In genomic region chr1:180633092-180634045, GRCh38 we compare ENCODE assay signal across 9 cellular contexts. TPM values are rescaled to one million over a fixed set of nuclear protein-coding genes. Genes with fewer than 3 reads are reported as not detected.
DNase-seq lines count a peak whose midpoint lies in the region; ATAC-seq, FAIRE-seq and TF ChIP-seq lines count a peak whose summit lies in the region.
"Had no signal": no experiment of that assay in that cellular context is flagged by ENCODE, and none has a peak within 500 bp of the region (broad histone marks: within the 10 kb centered on the region; RNA-seq: fewer than 3 reads in every experiment).

No MANE protein-coding gene starts in this region.

- H3K9me3 Mint-ChIP-seq in activated T-helper 2 cell treated with anti-CD3 and anti-CD28 coated beads, Interferon-gamma antibody, Interleukin-2, Interleukin-4, amounts not matched to agents 10 μg/mL and 5 μg/mL and 100 μg/mL, durations not matched to agents 14 hours and 24 hours and 36 hours = no peaks in the 10 kb centered on the region
- H3K9me3 Mint-ChIP-seq: activated naive CD8-positive, alpha-beta T cell treated with anti-CD3 and anti-CD28 coated beads, Interleukin-2, amount 10 ng/mL, durations not matched to agents 7 days and 5 days had no signal

- DNase-seq in GM19239 (ENCODE audit: insufficient read length, low spot score) = no peak
- DNase-seq in activated T-helper 2 cell treated with anti-CD3 and anti-CD28 coated beads, Interferon-gamma antibody, Interleukin-2, Interleukin-4, amounts not matched to agents 10 μg/mL and 5 μg/mL and 100 μg/mL, durations not matched to agents 14 hours and 24 hours and 36 hours (ENCODE audit: low spot score) = no peak
- DNase-seq in NOMO-1 (lab: John Stamatoyannopoulos, UW; ENCODE audit: unreplicated experiment in 2 of 2) = no peak
- DNase-seq in NCI-H128 (lab: John Stamatoyannopoulos, UW; ENCODE audit: unreplicated experiment) = no peak
- DNase-seq: activated naive CD8-positive, alpha-beta T cell treated with anti-CD3 and anti-CD28 coated beads, Interleukin-2, amount 10 ng/mL, durations not matched to agents 7 days and 5 days had no signal

- H3K79me2 ChIP-seq in ACC112 (ENCODE audit: control insufficient read depth, insufficient read depth, low read length, unreplicated experiment) = peaks cover 33% of the 10 kb centered on the region

- H3K36me3 ChIP-seq in ACC112 (ENCODE audit: insufficient read depth, low read length) = no peaks in the 10 kb centered on the region
- H3K36me3 ChIP-seq in iPS-18a (ENCODE audit: control insufficient read depth, low read depth, low read length) = no peaks in the 10 kb centered on the region

- H3K9ac ChIP-seq in iPS-18a (ENCODE audit: low read length) = peak overlapping the region; percentile 79

- FAIRE-seq in GM19239 (lab: Jason Lieb, UNC) = peak; percentile 44

- H3K27ac ChIP-seq in ACC112 (ENCODE audit: low read depth, low read length) = no peak overlapping the region
- H3K27ac ChIP-seq in iPS-18a (ENCODE audit: low read length) = no peak overlapping the region

- H2AFZ ChIP-seq in ACC112 (ENCODE audit: low read length, unreplicated experiment) = no peak overlapping the region

- H3K27me3 ChIP-seq in ACC112 (ENCODE audit: insufficient read depth, low read length) (no peaks in the 10 kb centered on the region), iPS-18a (ENCODE audit: control insufficient read depth, insufficient read depth, low read length) (no peaks in the 10 kb centered on the region)

- H3K27me3 Mint-ChIP-seq in activated T-helper 2 cell treated with anti-CD3 and anti-CD28 coated beads, Interferon-gamma antibody, Interleukin-2, Interleukin-4, amounts not matched to agents 10 μg/mL and 5 μg/mL and 100 μg/mL, durations not matched to agents 14 hours and 24 hours and 36 hours (ENCODE audit: low read depth) = no peaks in the 10 kb centered on the region
- H3K27me3 Mint-ChIP-seq: activated naive CD8-positive, alpha-beta T cell treated with anti-CD3 and anti-CD28 coated beads, Interleukin-2, amount 10 ng/mL, durations not matched to agents 7 days and 5 days had no signal

- H3K9me3 ChIP-seq in iPS-18a (ENCODE audit: control insufficient read depth, low read depth, low read length) = no peaks in the 10 kb centered on the region

- H3K27ac Mint-ChIP-seq in activated T-helper 2 cell treated with anti-CD3 and anti-CD28 coated beads, Interferon-gamma antibody, Interleukin-2, Interleukin-4, amounts not matched to agents 10 μg/mL and 5 μg/mL and 100 μg/mL, durations not matched to agents 14 hours and 24 hours and 36 hours = no peak overlapping the region
- H3K27ac Mint-ChIP-seq: activated naive CD8-positive, alpha-beta T cell treated with anti-CD3 and anti-CD28 coated beads, Interleukin-2, amount 10 ng/mL, durations not matched to agents 7 days and 5 days had no signal

- no peaks in the 10 kb centered on the region for H3K36me3 Mint-ChIP-seq in activated T-helper 2 cell treated with anti-CD3 and anti-CD28 coated beads, Interferon-gamma antibody, Interleukin-2, Interleukin-4, amounts not matched to agents 10 μg/mL and 5 μg/mL and 100 μg/mL, durations not matched to agents 14 hours and 24 hours and 36 hours (ENCODE audit: low read depth)

- H3K4me3 Mint-ChIP-seq in activated T-helper 2 cell treated with anti-CD3 and anti-CD28 coated beads, Interferon-gamma antibody, Interleukin-2, Interleukin-4, amounts not matched to agents 10 μg/mL and 5 μg/mL and 100 μg/mL, durations not matched to agents 14 hours and 24 hours and 36 hours (ENCODE audit: low read depth) = no peak overlapping the region
- H3K4me3 Mint-ChIP-seq: activated naive CD8-positive, alpha-beta T cell treated with anti-CD3 and anti-CD28 coated beads, Interleukin-2, amount 10 ng/mL, durations not matched to agents 7 days and 5 days had no signal

- H3K4me1 ChIP-seq in ACC112 (ENCODE audit: control insufficient read depth, insufficient read depth, low read length, unreplicated experiment) (peaks cover 19% of the 10 kb centered on the region), iPS-18a (ENCODE audit: control insufficient read depth, low read depth, low read length) (peaks cover 25% of the 10 kb centered on the region)

- ATAC-seq in SK-N-SH treated with all-trans-retinoic acid at 6 μM for 48 hours = 0 out of 3 replicates have a peak, but pooled peaks have one; percentile 6
- ATAC-seq in GM21786 (IDR thresholded peaks at IDR 0.05; ENCODE audit: unreplicated experiment) = no peak

- peaks cover 6% of the 10 kb centered on the region for H3K4me1 Mint-ChIP-seq in activated T-helper 2 cell treated with anti-CD3 and anti-CD28 coated beads, Interferon-gamma antibody, Interleukin-2, Interleukin-4, amounts not matched to agents 10 μg/mL and 5 μg/mL and 100 μg/mL, durations not matched to agents 14 hours and 24 hours and 36 hours (ENCODE audit: low read depth)

- H3K4me3 ChIP-seq in ACC112 (ENCODE audit: low read depth, low read length) (peak overlapping the region; percentile 89), iPS-18a (ENCODE audit: low read length) (peak overlapping the region; percentile 73)

- intact Hi-C loops in activated T-helper 2 cell treated with anti-CD3 and anti-CD28 coated beads, Interferon-gamma antibody, Interleukin-2, Interleukin-4, amounts not matched to agents 10 μg/mL and 5 μg/mL and 100 μg/mL, durations not matched to agents 14 hours and 24 hours and 36 hours (cut with micrococcal nuclease) = loop anchor here (5.0 to 10.0 kb wide), 6 partner anchors 46 to 531 kb away; partner anchors contain the start of gene STX6

TF ChIP-seq in SK-N-SH treated with all-trans-retinoic acid at 6 μM for 48 hours, 23 proteins besides CTCF, POLR2A, EP300 and RAD21:
- TF ChIP-seq ZNF70 (CRISPR knock-in tag; IDR thresholded peaks at IDR 0.05) (no peak), SNAI2 (CRISPR knock-in tag; IDR thresholded peaks at IDR 0.05) (no peak), ZNF565 (CRISPR knock-in tag; conservative IDR thresholded peaks at IDR 0.05; ENCODE audit: low read depth) (no peak), CREB5 (CRISPR knock-in tag; IDR thresholded peaks at IDR 0.05; ENCODE audit: low read depth) (no peak), TCF4 (CRISPR knock-in tag; IDR thresholded peaks at IDR 0.05; ENCODE audit: borderline replicate concordance) (no peak), RARB (CRISPR knock-in tag; IDR thresholded peaks at IDR 0.05) (no peak), ESRRG (CRISPR knock-in tag; IDR thresholded peaks at IDR 0.05) (no peak), ARNTL (CRISPR knock-in tag; IDR thresholded peaks at IDR 0.05; ENCODE audit: borderline replicate concordance, low read depth) (no peak), PPARA (CRISPR knock-in tag; IDR thresholded peaks at IDR 0.05; ENCODE audit: borderline replicate concordance) (no peak), GLIS3 (CRISPR knock-in tag; IDR thresholded peaks at IDR 0.05) (no peak), ZFP3 (CRISPR knock-in tag; IDR thresholded peaks at IDR 0.05) (no peak)
- TF ChIP-seq, protein P1, sequence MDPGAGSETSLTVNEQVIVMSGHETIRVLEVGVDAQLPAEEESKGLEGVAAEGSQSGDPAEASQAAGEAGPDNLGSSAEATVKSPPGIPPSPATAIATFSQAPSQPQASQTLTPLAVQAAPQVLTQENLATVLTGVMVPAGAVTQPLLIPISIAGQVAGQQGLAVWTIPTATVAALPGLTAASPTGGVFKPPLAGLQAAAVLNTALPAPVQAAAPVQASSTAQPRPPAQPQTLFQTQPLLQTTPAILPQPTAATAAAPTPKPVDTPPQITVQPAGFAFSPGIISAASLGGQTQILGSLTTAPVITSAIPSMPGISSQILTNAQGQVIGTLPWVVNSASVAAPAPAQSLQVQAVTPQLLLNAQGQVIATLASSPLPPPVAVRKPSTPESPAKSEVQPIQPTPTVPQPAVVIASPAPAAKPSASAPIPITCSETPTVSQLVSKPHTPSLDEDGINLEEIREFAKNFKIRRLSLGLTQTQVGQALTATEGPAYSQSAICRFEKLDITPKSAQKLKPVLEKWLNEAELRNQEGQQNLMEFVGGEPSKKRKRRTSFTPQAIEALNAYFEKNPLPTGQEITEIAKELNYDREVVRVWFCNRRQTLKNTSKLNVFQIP (CRISPR knock-in tag; IDR thresholded peaks at IDR 0.05; ENCODE audit: borderline replicate concordance, low read depth) = no peak

RNA-seq across cellular contexts. Expression of gene XPR1, which starts 1.5 kb away (rescaled TPM):
- 20.8 and 23.6 TPM in 2 replicates for total RNA-seq in activated T-helper 2 cell treated with anti-CD3 and anti-CD28 coated beads, Interferon-gamma antibody, Interleukin-2, Interleukin-4, amounts not matched to agents 10 μg/mL and 5 μg/mL and 100 μg/mL, durations not matched to agents 14 hours and 24 hours and 36 hours
